Comparison of ENCODE assay signal across 8 cellular contexts in genomic region chr11:123103326-123103980, GRCh38. TPM values are rescaled to one million over a fixed set of nuclear protein-coding genes. Genes with fewer than 3 reads are reported as not detected.
A peak's percentile ranks its signal among the peaks of the same experiment; 100 is the strongest.
DNase-seq lines count a peak whose midpoint lies in the region; ATAC-seq, FAIRE-seq and TF ChIP-seq lines count a peak whose summit lies in the region.

No MANE protein-coding gene starts in this region.

- TF ChIP-seq POLR2A in H54 (IDR thresholded peaks at IDR 0.05; ENCODE audit: low read depth, low read length): no peak

- CTCF ChIA-PET in activated CD8-positive, alpha-beta T cell treated with anti-CD3 and anti-CD28 coated beads for 36 hours (lab: Charles Lee): interaction anchor here (0.6 to 12.0 kb wide), 36 partner anchors 8 to 473 kb away, joined by 3 to 281 read pairs (median 5); partner anchors contain the start of gene HSPA8

- POLR2A ChIA-PET in activated CD8-positive, alpha-beta T cell treated with anti-CD3 and anti-CD28 coated beads for 36 hours (lab: Charles Lee): interaction anchor here (0.7 to 2.9 kb wide), 8 partner anchors 8 to 59 kb away, joined by 3 to 16 read pairs (median 4); partner anchors contain the start of gene HSPA8
- POLR2A ChIA-PET in naive thymus-derived CD8-positive, alpha-beta T cell (lab: Charles Lee): interaction anchor here (0.6 to 6.5 kb wide), 8 partner anchors 11 to 49 kb away, joined by 3 to 92 read pairs (median 8); partner anchors contain the start of gene HSPA8

- peak; percentile 80 for FAIRE-seq in H54 (lab: Jason Lieb, UNC)

- no peak overlapping the region for H3K4me3 ChIP-seq in fibroblast of lung (replicated peaks in 1 of 4; ENCODE audit: control extremely low read depth in 1 of 4, insufficient read depth in 1 of 4, low read depth in 3 of 4, low read length in 4 of 4)

- H3K27me3 ChIP-seq in fibroblast of lung (ENCODE audit: control insufficient read depth, insufficient read depth, low read length): no peaks in the 10 kb centered on the region

- intact Hi-C loops in activated CD8-positive, alpha-beta T cell treated with anti-CD3 and anti-CD28 coated beads for 36 hours (cut with micrococcal nuclease): no loop called here

- H3K9me3 Mint-ChIP-seq in activated CD8-positive, alpha-beta T cell treated with anti-CD3 and anti-CD28 coated beads for 36 hours: no peaks in the 10 kb centered on the region
- no peaks in the 10 kb centered on the region for H3K9me3 Mint-ChIP-seq in naive thymus-derived CD8-positive, alpha-beta T cell

- H4K20me1 ChIP-seq in fibroblast of lung (ENCODE audit: control insufficient read depth, extremely low read depth, insufficient read depth, low read length): no peaks in the 10 kb centered on the region

- TF ChIP-seq CTCF in activated CD8-positive, alpha-beta T cell treated with anti-CD3 and anti-CD28 coated beads for 36 hours (IDR thresholded peaks at IDR 0.05): peak; percentile 64
- peak; percentile 71 to 73 for TF ChIP-seq CTCF in fibroblast of lung (conservative IDR thresholded peaks at IDR 0.05 in 1 of 2, IDR thresholded peaks at IDR 0.05 in 1 of 2; ENCODE audit: low read depth in 1 of 2, low read length in 2 of 2)

- H3K36me3 ChIP-seq in fibroblast of lung (ENCODE audit: control insufficient read depth, insufficient read depth, low read length): no peaks in the 10 kb centered on the region

- DNase-seq in CD1c-positive myeloid dendritic cell (ENCODE audit: extremely low spot score): peak; percentile 57
- DNase-seq in H54 (ENCODE audit: insufficient read length, low spot score): no peak
- peak; percentile 92 for DNase-seq in NCI-H446 treated with DMSO at 0.1 percent for 48 hours (lab: John Stamatoyannopoulos, UW)
- peak; percentile 40 for DNase-seq in activated CD8-positive, alpha-beta T cell treated with anti-CD3 and anti-CD28 coated beads for 36 hours
- peak; percentile 61 to 91 for DNase-seq in fibroblast of lung (ENCODE audit: low read depth in 2 of 2)
- peak in 8 of 10 donors; percentile 7 to 65 (median 30) for DNase-seq in naive thymus-derived CD8-positive, alpha-beta T cell
- no peak for DNase-seq in NCI-H1048 (lab: John Stamatoyannopoulos, UW)

- H3K27me3 Mint-ChIP-seq in activated CD8-positive, alpha-beta T cell treated with anti-CD3 and anti-CD28 coated beads for 36 hours: no peaks in the 10 kb centered on the region
- H3K27me3 Mint-ChIP-seq in naive thymus-derived CD8-positive, alpha-beta T cell: no peaks in the 10 kb centered on the region

- peaks cover 18% of the 10 kb centered on the region for H3K4me1 Mint-ChIP-seq in activated CD8-positive, alpha-beta T cell treated with anti-CD3 and anti-CD28 coated beads for 36 hours (ENCODE audit: low read depth)
- peaks cover 12 to 27% (median 21%) of the 10 kb centered on the region in 4 donors for H3K4me1 Mint-ChIP-seq in naive thymus-derived CD8-positive, alpha-beta T cell

- no peak overlapping the region for H3K27ac Mint-ChIP-seq in activated CD8-positive, alpha-beta T cell treated with anti-CD3 and anti-CD28 coated beads for 36 hours
- peak overlapping the region in 7 of 10 donors; percentile 8 to 89 (median 49) for H3K27ac Mint-ChIP-seq in naive thymus-derived CD8-positive, alpha-beta T cell

- H3K36me3 Mint-ChIP-seq in activated CD8-positive, alpha-beta T cell treated with anti-CD3 and anti-CD28 coated beads for 36 hours (ENCODE audit: low read depth): no peaks in the 10 kb centered on the region
- H3K36me3 Mint-ChIP-seq in naive thymus-derived CD8-positive, alpha-beta T cell: peaks cover 0 to under 1% (median 0%) of the 10 kb centered on the region in 3 donors

- H3K9ac ChIP-seq in fibroblast of lung (ENCODE audit: insufficient read depth, low read length): no peak overlapping the region

- ATAC-seq in activated CD8-positive, alpha-beta T cell treated with anti-CD3 and anti-CD28 coated beads for 36 hours: peak; percentile 56
- ATAC-seq in naive thymus-derived CD8-positive, alpha-beta T cell: peak; percentile 65 to 89
- ATAC-seq in HG02938 (IDR thresholded peaks at IDR 0.05; ENCODE audit: unreplicated experiment): no peak

- H2AFZ ChIP-seq in fibroblast of lung (ENCODE audit: low read length): no peak overlapping the region

- H3K79me2 ChIP-seq in fibroblast of lung (ENCODE audit: control insufficient read depth, insufficient read depth, low read length): peaks cover 14% of the 10 kb centered on the region

- no peak overlapping the region for H3K27ac ChIP-seq in fibroblast of lung (ENCODE audit: insufficient read depth, low read length)

- H3K4me3 Mint-ChIP-seq in activated CD8-positive, alpha-beta T cell treated with anti-CD3 and anti-CD28 coated beads for 36 hours: no peak overlapping the region
- H3K4me3 Mint-ChIP-seq in naive thymus-derived CD8-positive, alpha-beta T cell: no peak overlapping the region

- H3K4me1 ChIP-seq in fibroblast of lung (ENCODE audit: control insufficient read depth, extremely low read depth, insufficient read depth, low read length): peaks cover 7% of the 10 kb centered on the region

- no peaks in the 10 kb centered on the region for H3K9me3 ChIP-seq in fibroblast of lung (ENCODE audit: control insufficient read depth, insufficient read depth, low read depth, low read length)

- no peak overlapping the region for H3K4me2 ChIP-seq in fibroblast of lung (ENCODE audit: extremely low read depth, insufficient read depth, low read length)

RNA-seq across cellular contexts. Expression of gene HSPA8, which starts 41.5 kb away (rescaled TPM):
- 1,000 to 10,000 TPM; 2,808 to 2,816 TPM for total RNA-seq in activated CD8-positive, alpha-beta T cell treated with anti-CD3 and anti-CD28 coated beads for 36 hours
- total RNA-seq in fibroblast of lung: 2,158 and 2,829 TPM in 2 replicates
- 2,431 and 3,603 TPM in 2 replicates for polyA plus RNA-seq in fibroblast of lung
- 1,300 and 1,880 TPM in 2 replicates for polyA plus RNA-seq in fibroblast of lung (2012)
- 1,673 and 3,479 TPM in 2 replicates for polyA minus RNA-seq in fibroblast of lung (ENCODE audit: low replicate concordance)
- total RNA-seq in naive thymus-derived CD8-positive, alpha-beta T cell: 100 to 1,000 TPM; 892 to 941 TPM
- 1,000 to 10,000 TPM; 1,075 to 1,399 (median 1,151) TPM for polyA plus RNA-seq in naive thymus-derived CD8-positive, alpha-beta T cell

Comparison
In these comparisons a context has a peak if more than half of its experiments do, and no peak if none do; other contexts are left out.
1. DNase-seq: peak in CD1c-positive myeloid dendritic cell (single experiment), NCI-H446 treated with DMSO at 0.1 percent for 48 hours (single experiment), activated CD8-positive, alpha-beta T cell treated with anti-CD3 and anti-CD28 coated beads for 36 hours (single experiment), fibroblast of lung (2 of 2) and naive thymus-derived CD8-positive, alpha-beta T cell (8 of 10); none in H54 (single experiment) and NCI-H1048 (single experiment).